ENCODE assay signal across 9 cellular contexts in the genomic region with DNA sequence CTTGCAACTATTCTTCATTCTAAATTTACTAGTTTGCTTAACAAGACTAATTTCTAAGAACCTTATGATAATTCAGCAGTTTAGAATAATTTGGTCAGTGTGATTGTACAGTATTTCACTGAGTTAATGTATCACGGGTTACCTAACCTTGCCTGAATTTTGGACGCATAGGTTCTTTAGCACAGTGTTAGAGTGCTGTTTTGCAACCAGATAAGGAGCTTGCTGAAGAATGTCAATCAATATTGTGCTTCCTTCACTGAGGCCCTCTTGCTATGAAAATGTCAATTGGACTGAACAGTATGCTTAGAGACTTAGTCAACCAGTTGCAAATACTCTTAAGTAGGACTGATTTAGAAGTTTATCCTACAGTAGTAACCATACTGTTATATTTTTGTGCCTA.
"Had no signal": no experiment of that assay in that cellular context is flagged by ENCODE, and none has a peak within 500 bp of the region (broad histone marks: within the 10 kb centered on the region; RNA-seq: fewer than 3 reads in every experiment).

No MANE protein-coding gene starts in this region.

- H3K4me3 Mint-ChIP-seq: GM23338, HFFc6 had no signal

- H3K4me3 ChIP-seq: GM23248, GM23338, HAP-1 had no signal

- H3K4me2 ChIP-seq: GM23338 had no signal

- H2AFZ ChIP-seq: GM23248, GM23338 had no signal

- H3K9me3 ChIP-seq: HAP-1 had no signal

- H3K9ac ChIP-seq: GM23248 had no signal

- H3K4me1 ChIP-seq: HAP-1 had no signal

- FAIRE-seq: H1 had no signal

- H3K4me1 Mint-ChIP-seq: GM23338 had no signal

- H3K27ac Mint-ChIP-seq: GM23338, HFFc6 had no signal

- H3K27ac ChIP-seq: GM23248 had no signal

- ATAC-seq: GM23338, HCT116 had no signal

- H3K9me3 Mint-ChIP-seq: HFFc6 had no signal

- DNase-seq: GM23248, GOT3, H7, HCEC 1CT, HFFc6 had no signal
